ENCODE assay signal across 16 cellular contexts in genomic region chr11:70478194-70478890, GRCh38.
DNase-seq lines count a peak whose midpoint lies in the region; ATAC-seq and TF ChIP-seq lines count a peak whose summit lies in the region.
"Had no signal": no experiment of that assay in that cellular context is flagged by ENCODE, and none has a peak within 500 bp of the region (broad histone marks: within the 10 kb centered on the region; RNA-seq: fewer than 3 reads in every experiment).

No MANE protein-coding gene starts in this region.

- ATAC-seq in left ventricle myocardium superior = no peak
- ATAC-seq in CD8-positive, alpha-beta T cell = no peak
- ATAC-seq in stimulated activated naive CD8-positive, alpha-beta T cell treated with anti-CD3 and anti-CD28 coated beads, Interleukin-15, Interleukin-2, amounts not matched to agents 100 U/mL and 50 U/mL, for 24 hours = no peak

- H3K9ac ChIP-seq in neural progenitor cell = no peak overlapping the region
- H3K9ac ChIP-seq: BLaER1 treated with 17β-estradiol and CSF1 and Interleukin-3, amounts not matched to agents 10 nM and 100 nM; KMS-11 had no signal

- TF ChIP-seq CTCF in brain (conservative IDR thresholded peaks at IDR 0.05) = no peak
- TF ChIP-seq CTCF in neural progenitor cell (IDR thresholded peaks at IDR 0.05) = no peak
- no peak for TF ChIP-seq CTCF in HFFc6 (IDR thresholded peaks at IDR 0.05)
- TF ChIP-seq CTCF in CD8-positive, alpha-beta T cell (IDR thresholded peaks at IDR 0.05) = no peak

- intact Hi-C loops in left ventricle myocardium superior (cut with micrococcal nuclease) = no loop called here
- intact Hi-C loops in CD8-positive, alpha-beta T cell (cut with DNase I, micrococcal nuclease) = no loop called here

- H3K36me3 ChIP-seq in neural progenitor cell = no peaks in the 10 kb centered on the region
- no peaks in the 10 kb centered on the region for H3K36me3 ChIP-seq in CD8-positive, alpha-beta T cell (ENCODE audit: insufficient read depth, low read length)
- H3K36me3 ChIP-seq: BLaER1 treated with 17β-estradiol and CSF1 and Interleukin-3, amounts not matched to agents 10 nM and 100 nM had no signal

- H3K9me3 ChIP-seq in neural progenitor cell (ENCODE audit: low read depth) = no peaks in the 10 kb centered on the region
- H3K9me3 ChIP-seq in CD8-positive, alpha-beta T cell (ENCODE audit: low read length) = no peaks in the 10 kb centered on the region
- H3K9me3 ChIP-seq: BLaER1 treated with 17β-estradiol and CSF1 and Interleukin-3, amounts not matched to agents 10 nM and 100 nM had no signal

- no peak overlapping the region for H3K4me3 ChIP-seq in neural progenitor cell
- no peak overlapping the region for H3K4me3 ChIP-seq in CD8-positive, alpha-beta T cell (ENCODE audit: low read depth, low read length)
- H3K4me3 ChIP-seq: BLaER1 treated with 17β-estradiol and CSF1 and Interleukin-3, amounts not matched to agents 10 nM and 100 nM had no signal

- DNase-seq in G401 (ENCODE audit: low spot score) (peak; percentile 53), left ventricle myocardium superior (peak; percentile 26), neural progenitor cell (ENCODE audit: low spot score) (no peak), HFFc6 (no peak)
- DNase-seq in CD8-positive, alpha-beta T cell = no peak
- no peak for DNase-seq in stimulated activated naive CD8-positive, alpha-beta T cell treated with anti-CD3 and anti-CD28 coated beads, Interleukin-15, Interleukin-2, amounts not matched to agents 100 U/mL and 50 U/mL, for 24 hours
- DNase-seq: DMS79, NCI-H187, NCI-H2107, NCI-H774, OCI-M1, SIG-M5 had no signal

- POLR2A ChIA-PET in CD8-positive, alpha-beta T cell (lab: Charles Lee) = no interaction called here

- peaks cover 2% of the 10 kb centered on the region for H3K4me1 ChIP-seq in neural progenitor cell
- no peaks in the 10 kb centered on the region for H3K4me1 ChIP-seq in CD8-positive, alpha-beta T cell (ENCODE audit: insufficient read depth, low read length)

- no peaks in the 10 kb centered on the region for H3F3A ChIP-seq in neural progenitor cell (ENCODE audit: low read depth)

- H3K27ac ChIP-seq in neural progenitor cell = no peak overlapping the region
- H3K27ac ChIP-seq in CD8-positive, alpha-beta T cell (ENCODE audit: low read depth, low read length) = no peak overlapping the region
- H3K27ac ChIP-seq: BLaER1 treated with 17β-estradiol and CSF1 and Interleukin-3, amounts not matched to agents 10 nM and 100 nM; KMS-11 had no signal

- H3K27me3 Mint-ChIP-seq in brain (no peaks in the 10 kb centered on the region), neural progenitor cell (ENCODE audit: insufficient read depth, low read depth) (no peaks in the 10 kb centered on the region), HFFc6 (ENCODE audit: insufficient read depth) (peaks cover 38% of the 10 kb centered on the region)
- peaks cover under 1% of the 10 kb centered on the region for H3K27me3 Mint-ChIP-seq in CD8-positive, alpha-beta T cell (ENCODE audit: low read depth)

- no peak overlapping the region for H2AFZ ChIP-seq in neural progenitor cell (replicated peaks)

- H4K20me1 ChIP-seq in neural progenitor cell (ENCODE audit: low read depth) = no peaks in the 10 kb centered on the region

- in situ Hi-C loops in G401 (cut with HindIII; ENCODE audit: low sequenced_read_pairs) = no loop called here

- peak overlapping the region in 3 of 5 experiments; percentile 18 to 43 (median 23) for H3K4me3 Mint-ChIP-seq in brain
- peak overlapping the region; percentile 31 for H3K4me3 Mint-ChIP-seq in neural progenitor cell
- H3K4me3 Mint-ChIP-seq in HFFc6 = no peak overlapping the region
- H3K4me3 Mint-ChIP-seq in CD8-positive, alpha-beta T cell = no peak overlapping the region
- H3K4me3 Mint-ChIP-seq: CD8-positive, alpha-beta memory T cell had no signal

- no peaks in the 10 kb centered on the region for H3K27me3 ChIP-seq in neural progenitor cell
- no peaks in the 10 kb centered on the region for H3K27me3 ChIP-seq in CD8-positive, alpha-beta T cell (ENCODE audit: insufficient read depth, low read length)
- H3K27me3 ChIP-seq: BLaER1 treated with 17β-estradiol and CSF1 and Interleukin-3, amounts not matched to agents 10 nM and 100 nM had no signal

- no peak overlapping the region for H3K4me2 ChIP-seq in neural progenitor cell
- H3K4me2 ChIP-seq: BLaER1 treated with 17β-estradiol and CSF1 and Interleukin-3, amounts not matched to agents 10 nM and 100 nM; KMS-11 had no signal

- H3K27ac Mint-ChIP-seq in brain (peak overlapping the region; percentile 77 to 98 (median 87)), neural progenitor cell (peak overlapping the region; percentile 93), HFFc6 (no peak overlapping the region)
- no peak overlapping the region for H3K27ac Mint-ChIP-seq in CD8-positive, alpha-beta T cell
- H3K27ac Mint-ChIP-seq: CD8-positive, alpha-beta memory T cell had no signal

- H3K9me3 Mint-ChIP-seq in brain = no peaks in the 10 kb centered on the region
- H3K9me3 Mint-ChIP-seq in neural progenitor cell = no peaks in the 10 kb centered on the region
- no peaks in the 10 kb centered on the region for H3K9me3 Mint-ChIP-seq in HFFc6
- no peaks in the 10 kb centered on the region for H3K9me3 Mint-ChIP-seq in CD8-positive, alpha-beta T cell
- H3K9me3 Mint-ChIP-seq: CD8-positive, alpha-beta memory T cell had no signal

- CTCF ChIA-PET in CD8-positive, alpha-beta T cell (lab: Charles Lee) = no interaction called here

- no peaks in the 10 kb centered on the region for H3K36me3 Mint-ChIP-seq in brain
- H3K36me3 Mint-ChIP-seq in neural progenitor cell = no peaks in the 10 kb centered on the region
- H3K36me3 Mint-ChIP-seq in HFFc6 (ENCODE audit: low read depth) = no peaks in the 10 kb centered on the region
- H3K36me3 Mint-ChIP-seq in CD8-positive, alpha-beta T cell = no peaks in the 10 kb centered on the region
- H3K36me3 Mint-ChIP-seq: CD8-positive, alpha-beta memory T cell had no signal

- H3K4me1 Mint-ChIP-seq in brain (peaks cover 67% of the 10 kb centered on the region), neural progenitor cell (peaks cover 50% of the 10 kb centered on the region), HFFc6 (ENCODE audit: low read depth) (peaks cover 11% of the 10 kb centered on the region)
- no peaks in the 10 kb centered on the region for H3K4me1 Mint-ChIP-seq in CD8-positive, alpha-beta T cell (ENCODE audit: low read depth)
- H3K4me1 Mint-ChIP-seq: CD8-positive, alpha-beta memory T cell had no signal

- no peaks in the 10 kb centered on the region for H3K79me2 ChIP-seq in neural progenitor cell (ENCODE audit: low read depth)

Comparison
In these comparisons a context has a peak if more than half of its experiments do, and no peak if none do; other contexts are left out.
1. DNase-seq: peak in G401 (single experiment) and left ventricle myocardium superior (single experiment); none in neural progenitor cell (single experiment), HFFc6 (single experiment), CD8-positive, alpha-beta T cell (0 of 7) and stimulated activated naive CD8-positive, alpha-beta T cell treated with anti-CD3 and anti-CD28 coated beads, Interleukin-15, Interleukin-2, amounts not matched to agents 100 U/mL and 50 U/mL, for 24 hours (single experiment).
2. H3K27ac Mint-ChIP-seq: peak in brain (5 of 5) and neural progenitor cell (single experiment); none in HFFc6 (single experiment) and CD8-positive, alpha-beta T cell (single experiment).
3. H3K4me3 Mint-ChIP-seq: peak in brain (3 of 5) and neural progenitor cell (single experiment); none in HFFc6 (single experiment) and CD8-positive, alpha-beta T cell (single experiment).